In genomic region chr15:76330281-76330680, GRCh38 we compare ENCODE assay signal across 8 cellular contexts. TPM values are rescaled to one million over a fixed set of nuclear protein-coding genes. Genes with fewer than 3 reads are reported as not detected.
DNase-seq lines count a peak whose midpoint lies in the region; ATAC-seq, FAIRE-seq and TF ChIP-seq lines count a peak whose summit lies in the region.

No MANE protein-coding gene starts in this region.

- H3K4me3 Mint-ChIP-seq in Calu3 (ENCODE audit: low read depth, unreplicated experiment) = no peak overlapping the region

- ATAC-seq in GM12878 (no peak), left lung (peak; percentile 94), GM18868 (IDR thresholded peaks at IDR 0.05; ENCODE audit: unreplicated experiment) (no peak)

- FAIRE-seq in GM12878 (lab: Jason Lieb, UNC) = no peak

- no peaks in the 10 kb centered on the region for H3K9me2 ChIP-seq in Karpas-422 (replicated peaks; ENCODE audit: insufficient read depth, low read length)

- no peaks in the 10 kb centered on the region for H3K27me3 Mint-ChIP-seq in Calu3 (ENCODE audit: unreplicated experiment)

- no peak for TF ChIP-seq EP300 in GM12878 (IDR thresholded peaks at IDR 0.05; ENCODE audit: borderline replicate concordance in 1 of 2, control insufficient read depth in 1 of 2, low read depth in 2 of 2, low read length in 2 of 2)

- H3K36me3 Mint-ChIP-seq in Calu3 (ENCODE audit: insufficient read depth, unreplicated experiment) = peaks cover 16% of the 10 kb centered on the region

- TF ChIP-seq CTCF in Calu3 (IDR thresholded peaks at IDR 0.05; ENCODE audit: unreplicated experiment) = peak; percentile 57
- peak in 2 of 3 experiments; percentile 41 to 47; a peak in 3 of 6 replicates for TF ChIP-seq CTCF in GM12878 (IDR thresholded peaks at IDR 0.05 in 2 of 3, conservative IDR thresholded peaks at IDR 0.05 in 1 of 3; ENCODE audit: control insufficient read depth in 2 of 3, extremely low read depth in 1 of 3, insufficient read depth in 1 of 3, low read depth in 3 of 3, low read length in 3 of 3)
- TF ChIP-seq CTCF in left lung (IDR thresholded peaks at IDR 0.05) = peak; percentile 42 to 51

- TF ChIP-seq POLR2A in GM12878 (IDR thresholded peaks at IDR 0.05; ENCODE audit: low read depth, low read length) = no peak

- no peak overlapping the region for H3K4me3 ChIP-seq in Karpas-422 (ENCODE audit: low read length)
- H3K4me3 ChIP-seq in GM12878 = no peak overlapping the region
- H3K4me3 ChIP-seq in left lung = no peak overlapping the region

- no peak overlapping the region for H3K27ac Mint-ChIP-seq in Calu3 (ENCODE audit: unreplicated experiment)

- no peaks in the 10 kb centered on the region for H3K9me3 ChIP-seq in Karpas-422 (ENCODE audit: low read length)
- H3K9me3 ChIP-seq in GM12878 (replicated peaks; ENCODE audit: control insufficient read depth, insufficient read depth, low read length) = no peaks in the 10 kb centered on the region
- no peaks in the 10 kb centered on the region for H3K9me3 ChIP-seq in left lung

- H3K36me3 ChIP-seq in Karpas-422 (ENCODE audit: insufficient read depth, low read length) (no peaks in the 10 kb centered on the region), GM12878 (ENCODE audit: control insufficient read depth in 2 of 2, insufficient read depth in 2 of 2, low read length in 1 of 2) (no peaks in the 10 kb centered on the region), left lung (no peaks in the 10 kb centered on the region)

- H4K20me1 ChIP-seq in Karpas-422 (ENCODE audit: insufficient read depth, low read depth, low read length) = no peaks in the 10 kb centered on the region
- H4K20me1 ChIP-seq in GM12878 (ENCODE audit: control insufficient read depth, insufficient read depth) = no peaks in the 10 kb centered on the region

- H2AFZ ChIP-seq in Karpas-422 (ENCODE audit: low read length) (no peak overlapping the region), GM12878 (ENCODE audit: control insufficient read depth, low read depth, low read length) (no peak overlapping the region)

- H3K79me2 ChIP-seq in Karpas-422 (ENCODE audit: low read length) = no peaks in the 10 kb centered on the region
- H3K79me2 ChIP-seq in GM12878 (ENCODE audit: control insufficient read depth, insufficient read depth, low read length) = no peaks in the 10 kb centered on the region

- H3K4me1 Mint-ChIP-seq in Calu3 (ENCODE audit: low read depth, unreplicated experiment) = peaks cover 21% of the 10 kb centered on the region

- no peak overlapping the region for H3K27ac ChIP-seq in Karpas-422 (ENCODE audit: low read length)
- H3K27ac ChIP-seq in GM12878 (ENCODE audit: control insufficient read depth, insufficient read depth) = no peak overlapping the region
- H3K27ac ChIP-seq in left lung = no peak overlapping the region

- H3K4me1 ChIP-seq in Karpas-422 (ENCODE audit: low read length) = peaks cover 5% of the 10 kb centered on the region
- no peaks in the 10 kb centered on the region; the same call in 1 of the 2 replicates for H3K4me1 ChIP-seq in GM12878 (ENCODE audit: control insufficient read depth, insufficient read depth, low read length)
- H3K4me1 ChIP-seq in left lung = peaks cover 0 to 3% of the 10 kb centered on the region in 2 donors

- BruUV-seq in Calu3 (replicated peaks; lab: Mats Ljungman, UMichigan) (no TSS peak), GM12878 (replicated peaks; lab: Mats Ljungman, UMichigan) (no TSS peak)

- RAD21 ChIA-PET in GM12878 (lab: Charles Lee; ENCODE audit: unreplicated experiment) = interaction anchor here (1.0 kb wide), 1 partner anchor 24 kb away, joined by 3 read pairs; no protein-coding TSS in a partner anchor

- in situ Hi-C loops in GM12878 (cut with MboI) = no loop called here

- H3K9ac ChIP-seq in Karpas-422 (ENCODE audit: low read length) (no peak overlapping the region), GM12878 (ENCODE audit: control insufficient read depth, insufficient read depth, low read length) (no peak overlapping the region)

- peak; percentile 70 for DNase-seq in Calu3
- peak; percentile 60 for DNase-seq in Karpas-422
- no peak for DNase-seq in GM12878 (ENCODE audit: low read depth, low spot score)
- no peak for DNase-seq in left lung
- no peak for DNase-seq in activated gamma-delta T cell treated with Interleukin-2 at 50 U/mL for 16 hours
- DNase-seq in NCI-H187 treated with DMSO at 0.1 percent for 48 hours (lab: John Stamatoyannopoulos, UW) = no peak
- DNase-seq in 8988T = no peak

- CTCF ChIA-PET in Calu3 (lab: Charles Lee) (interaction anchor here (0.6 to 2.5 kb wide), 11 partner anchors 12 to 520 kb away, joined by 3 to 12 read pairs (median 5); no protein-coding TSS in a partner anchor), GM12878 (lab: Yijun Ruan, JAX) (interaction anchor here (0.9 to 1.5 kb wide), 6 partner anchors 15 to 145 kb away, joined by 3 to 7 read pairs (median 4); no protein-coding TSS in a partner anchor)

- POLR2A ChIA-PET in GM12878 (lab: Charles Lee) = no interaction called here

- H3K27me3 ChIP-seq in Karpas-422 (ENCODE audit: low read length) (no peaks in the 10 kb centered on the region), GM12878 (replicated peaks in 1 of 2; ENCODE audit: control insufficient read depth in 2 of 2, insufficient read depth in 2 of 2, low read length in 1 of 2) (peaks cover 0 to 5% of the 10 kb centered on the region in 2 experiments; a peak in 2 of 4 replicates), left lung (peaks cover 20 to 82% of the 10 kb centered on the region in 2 donors)

- intact Hi-C loops in Calu3 (cut with micrococcal nuclease; ENCODE audit: unreplicated experiment) = loop anchor here (1.0 to 2.0 kb wide), 2 partner anchors 96 to 139 kb away; no protein-coding TSS in a partner anchor
- intact Hi-C loops in GM12878 (cut with micrococcal nuclease; ENCODE audit: unreplicated experiment) = loop anchor here (5.0 kb wide), 1 partner anchor 93 kb away; no protein-coding TSS in a partner anchor
- intact Hi-C loops in left lung (cut with DNase I) = no loop called here

- WGBS in GM12878 (ENCODE audit: insufficient coverage, insufficient replicate concordance, low lambda C conversion rate, missing lambda C conversion rate) = 69% methylated on average over 4 of the region's 4 CpGs

- H3K9me3 Mint-ChIP-seq in Calu3 (ENCODE audit: low read depth, unreplicated experiment) = no peaks in the 10 kb centered on the region

- TF ChIP-seq RAD21 in GM12878 (IDR thresholded peaks at IDR 0.05; ENCODE audit: insufficient read depth, low read depth, low read length) = peak; percentile 29; the same call in 1 of the 2 replicates

- SMC1A ChIA-PET in GM12878 (lab: Charles Lee; ENCODE audit: uncharacterized antibody, unreplicated experiment) = interaction anchor here (1.1 to 1.5 kb wide), 2 partner anchors 139 to 145 kb away, joined by 3 to 4 read pairs; no protein-coding TSS in a partner anchor

- no peak overlapping the region for H3K4me2 ChIP-seq in Karpas-422 (ENCODE audit: low read depth, low read length, poor library complexity, severe bottlenecking)
- H3K4me2 ChIP-seq in GM12878 (ENCODE audit: control insufficient read depth, insufficient read depth) = no peak overlapping the region

TF ChIP-seq in GM12878, 131 proteins besides CTCF, POLR2A, EP300 and RAD21:
- TF ChIP-seq GABPA (IDR thresholded peaks at IDR 0.05; ENCODE audit: low read depth) = no peak
- TF ChIP-seq KLF5 (IDR thresholded peaks at IDR 0.05; ENCODE audit: partially characterized antibody) = no peak

RNA-seq across cellular contexts. Expression of gene ISL2, which starts 6.3 kb away (rescaled TPM):
- total RNA-seq in Calu3 (2022) (5.3 and 7.6 TPM in 2 replicates), GM12878 (2014; rRNA removed) (0.11 TPM in 1 of 2 replicates, not detected in the other), GM12878 (2014; rRNA removed; fragmentation: Illumina TruSeq; extraction: Trizol) (not detected in 2 replicates), GM12878 (2021) (0.26 TPM in 1 of 2 replicates, not detected in the other), left lung (under 1 TPM; 0.17 to 0.39 TPM)
- 8.3 and 8.7 TPM in 2 replicates for total RNA-seq in Karpas-422 (2014; rRNA removed; shearing (Covaris generic); ENCODE audit: low replicate concordance)
- 0.29 TPM in 1 of 2 replicates, not detected in the other for total RNA-seq in GM12878 (2013; cell fraction: nucleolus; rRNA removed)
- polyA plus RNA-seq in GM12878 (2011; ENCODE audit: low read depth) = 0.91 TPM
- polyA plus RNA-seq in GM12878 (2011; rRNA removed) (0.06 and 0.08 TPM in 2 replicates), GM12878 (2014; fragmentation: Illumina TruSeq; extraction: Trizol) (not detected in 2 replicates), GM12878 (2014; fragmentation: Nextera tagmentation; extraction: Ambion mirVana) (not detected), GM12878 (2014; rRNA removed) (0.05 TPM in 1 of 2 replicates, not detected in the other), GM12878 (2016; fragmentation: Nextera tagmentation; extraction: Ambion mirVana) (not detected)
- polyA plus RNA-seq in GM12878 (2011; cell fraction: cytosol; rRNA removed) = 0.18 and 0.30 TPM in 2 replicates
- 1.6 and 1.7 TPM in 2 replicates for polyA plus RNA-seq in GM12878 (2011; cell fraction: nucleus; rRNA removed)
- 1.4 and 2.3 TPM in 2 replicates for polyA plus RNA-seq in GM12878 (2012)
- 0.15 TPM in 1 of 2 replicates, not detected in the other for polyA minus RNA-seq in GM12878 (2011; rRNA and poly(A)+ RNA removed)
- 1.7 TPM in 1 of 2 replicates, not detected in the other for polyA minus RNA-seq in GM12878 (2011; cell fraction: cytosol; rRNA and poly(A)+ RNA removed)
- not detected in 2 replicates for polyA minus RNA-seq in GM12878 (2011; cell fraction: nucleus; rRNA and poly(A)+ RNA removed)

RNA-seq across cellular contexts. Expression of gene ETFA, which starts 19.0 kb away (rescaled TPM):
- 230 and 252 TPM in 2 replicates for total RNA-seq in Calu3 (2022)
- total RNA-seq in Karpas-422 (2014; rRNA removed; shearing (Covaris generic); ENCODE audit: low replicate concordance) = 128 and 170 TPM in 2 replicates
- total RNA-seq in GM12878 (2013; cell fraction: nucleolus; rRNA removed) = 212 and 216 TPM in 2 replicates
- 129 and 135 TPM in 2 replicates for total RNA-seq in GM12878 (2014; rRNA removed)
- total RNA-seq in GM12878 (2014; rRNA removed; fragmentation: Illumina TruSeq; extraction: Trizol) = 156 and 159 TPM in 2 replicates
- total RNA-seq in GM12878 (2021) = 149 and 172 TPM in 2 replicates
- polyA plus RNA-seq in GM12878 (2011; ENCODE audit: low read depth) = 156 TPM
- 331 and 404 TPM in 2 replicates for polyA plus RNA-seq in GM12878 (2011; rRNA removed)
- 181 and 197 TPM in 2 replicates for polyA plus RNA-seq in GM12878 (2011; cell fraction: cytosol; rRNA removed)
- polyA plus RNA-seq in GM12878 (2011; cell fraction: nucleus; rRNA removed) = 100 and 118 TPM in 2 replicates
- 172 and 177 TPM in 2 replicates for polyA plus RNA-seq in GM12878 (2012)
- 166 and 192 TPM in 2 replicates for polyA plus RNA-seq in GM12878 (2014; fragmentation: Illumina TruSeq; extraction: Trizol)
- 100 to 1,000 TPM; 114 to 124 TPM for polyA plus RNA-seq in GM12878 (2014; fragmentation: Nextera tagmentation; extraction: Ambion mirVana)
- polyA plus RNA-seq in GM12878 (2014; rRNA removed) = 136 and 148 TPM in 2 replicates
- 100 to 1,000 TPM; 290 to 320 TPM for polyA plus RNA-seq in GM12878 (2016; fragmentation: Nextera tagmentation; extraction: Ambion mirVana)
- polyA minus RNA-seq in GM12878 (2011; rRNA and poly(A)+ RNA removed) = 154 and 211 TPM in 2 replicates
- 45.7 and 54.7 TPM in 2 replicates for polyA minus RNA-seq in GM12878 (2011; cell fraction: cytosol; rRNA and poly(A)+ RNA removed)
- polyA minus RNA-seq in GM12878 (2011; cell fraction: nucleus; rRNA and poly(A)+ RNA removed) = 43.0 and 54.1 TPM in 2 replicates
- 100 to 1,000 TPM; 102 to 110 TPM for total RNA-seq in left lung

Comparison
In these comparisons a context has a peak if more than half of its experiments do, and no peak if none do; other contexts are left out.
1. DNase-seq: peak in Calu3 (single experiment) and Karpas-422 (single experiment); none in GM12878 (single experiment), left lung (0 of 2), activated gamma-delta T cell treated with Interleukin-2 at 50 U/mL for 16 hours (single experiment), NCI-H187 treated with DMSO at 0.1 percent for 48 hours (single experiment) and 8988T (single experiment).
2. intact Hi-C loops: an anchor here in Calu3 (1.0 to 2.0 kb wide) and GM12878 (5.0 kb wide); none called in left lung.
3. Peak in every context shown above with its lines, with median percentiles within 50 percentile points of each other: CTCF ChIP-seq.